31 cellular contexts compared by ENCODE assay signal in the genomic region with DNA sequence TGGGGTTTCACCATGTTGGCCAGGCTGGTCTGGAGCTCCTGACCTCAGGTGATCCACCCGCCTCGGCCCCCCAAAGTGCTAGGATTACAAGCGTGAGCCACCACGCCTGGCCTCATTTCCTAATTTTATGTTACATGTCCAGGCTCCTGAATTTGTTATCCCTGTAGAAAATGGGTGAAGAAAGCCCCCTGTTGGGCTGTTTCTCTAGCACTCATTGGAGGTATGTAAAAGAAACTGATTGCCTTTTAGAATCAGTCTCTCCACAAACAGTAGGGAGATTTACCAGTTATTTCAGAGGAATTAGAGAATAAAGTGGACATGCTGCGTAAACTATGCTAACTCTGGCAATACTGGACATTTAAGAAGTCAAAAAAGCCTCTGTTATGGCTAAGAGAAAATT.
"Had no signal": no experiment of that assay in that cellular context is flagged by ENCODE, and none has a peak within 500 bp of the region (broad histone marks: within the 10 kb centered on the region; RNA-seq: fewer than 3 reads in every experiment).

No MANE protein-coding gene starts in this region.

- H3K9me3 Mint-ChIP-seq: natural killer cell treated with Interleukin-12 subunit alpha and Interleukin-12 subunit beta and Interleukin-15 and Interleukin-18, amount 100 ng/mL, for 72 hours; stimulated activated memory B cell treated with anti-CD40 and anti-IgM and Interleukin-4, amounts not matched to agents 10 μg/mL and 1 μg/mL and 100 μg/mL, for 72 hours; stimulated activated naive CD8-positive, alpha-beta T cell treated with anti-CD3 and anti-CD28 coated beads, Interleukin-15, amount 100 ng/mL, for 72 hours had no signal

- H2AFZ ChIP-seq: hepatocyte had no signal

- H3K4me3 Mint-ChIP-seq: activated naive CD8-positive, alpha-beta T cell; natural killer cell treated with Interleukin-12 subunit alpha and Interleukin-12 subunit beta and Interleukin-15 and Interleukin-18, amount 100 ng/mL, for 72 hours; stimulated activated memory B cell treated with anti-CD40 and anti-IgM and Interleukin-4, amounts not matched to agents 10 μg/mL and 1 μg/mL and 100 μg/mL, for 72 hours; stimulated activated naive CD8-positive, alpha-beta T cell treated with anti-CD3 and anti-CD28 coated beads, Interleukin-15, amount 100 ng/mL, for 72 hours had no signal

- H3K4me1 ChIP-seq: gastroesophageal sphincter, left ventricle myocardium inferior had no signal

- H3K9me3 ChIP-seq: gastroesophageal sphincter, left ventricle myocardium inferior, mucosa of descending colon, neutrophil, ovary, sigmoid colon, thyroid gland, upper lobe of left lung had no signal

- H3K36me3 ChIP-seq: gastroesophageal sphincter, left ventricle myocardium inferior, neutrophil, ovary, sigmoid colon, thyroid gland, upper lobe of left lung had no signal

- H3K36me3 Mint-ChIP-seq: natural killer cell treated with Interleukin-12 subunit alpha and Interleukin-12 subunit beta and Interleukin-15 and Interleukin-18, amount 100 ng/mL, for 72 hours; stimulated activated memory B cell treated with anti-CD40 and anti-IgM and Interleukin-4, amounts not matched to agents 10 μg/mL and 1 μg/mL and 100 μg/mL, for 72 hours had no signal

- H3K4me1 Mint-ChIP-seq: stimulated activated memory B cell treated with anti-CD40 and anti-IgM and Interleukin-4, amounts not matched to agents 10 μg/mL and 1 μg/mL and 100 μg/mL, for 72 hours; stimulated activated naive CD8-positive, alpha-beta T cell treated with anti-CD3 and anti-CD28 coated beads, Interleukin-15, amount 100 ng/mL, for 72 hours had no signal

- H3K27ac ChIP-seq: coronary artery, dorsolateral prefrontal cortex, gastroesophageal sphincter, hepatocyte, left ventricle myocardium inferior, neutrophil, ovary, sigmoid colon, thyroid gland, upper lobe of left lung, VCaP had no signal

- DNase-seq: activated CD4-positive, alpha-beta T cell treated with anti-CD3 and anti-CD28 coated beads for 48 hours; activated CD4-positive, alpha-beta T cell treated with anti-CD3 and anti-CD28 coated beads, Interleukin-2, amount 50 U/mL, for 48 hours; activated CD8-positive, alpha-beta memory T cell treated with anti-CD3 and anti-CD28 coated beads for 24 hours; activated effector memory CD4-positive, alpha-beta T cell treated with Interleukin-2 at 50 U/mL for 16 hours; activated naive CD4-positive, alpha-beta T cell treated with Interleukin-2 at 50 U/mL for 16 hours; anterior cingulate cortex; effector memory CD4-positive, alpha-beta T cell; islet precursor cell; left ventricle myocardium inferior; mucosa of descending colon; ovary; sigmoid colon; small intestine; stimulated activated CD4-positive, alpha-beta T cell treated with anti-CD3 and anti-CD28 coated beads, Interleukin-4, amount 100 ng/mL, for 24 hours; stimulated activated naive CD8-positive, alpha-beta T cell treated with anti-CD3 and anti-CD28 coated beads, Interleukin-15, amount 100 ng/mL, for 72 hours; T-helper 9 cell; thyroid gland; upper lobe of left lung had no signal

- FAIRE-seq: small intestine, TTC549 had no signal

- H3K27ac Mint-ChIP-seq: activated naive CD8-positive, alpha-beta T cell; natural killer cell treated with Interleukin-12 subunit alpha and Interleukin-12 subunit beta and Interleukin-15 and Interleukin-18, amount 100 ng/mL, for 72 hours; progenitor cell of endocrine pancreas; stimulated activated memory B cell treated with anti-CD40 and anti-IgM and Interleukin-4, amounts not matched to agents 10 μg/mL and 1 μg/mL and 100 μg/mL, for 72 hours; stimulated activated naive CD8-positive, alpha-beta T cell treated with anti-CD3 and anti-CD28 coated beads, Interleukin-15, amount 100 ng/mL, for 72 hours had no signal

- ATAC-seq: activated CD4-positive, CD25-positive, alpha-beta regulatory T cell treated with anti-CD3 and anti-CD28 coated beads, Interleukin-2, amount 50 U/mL, for 24 hours; gastroesophageal sphincter; mucosa of descending colon; natural killer cell treated with Interleukin-12 subunit alpha and Interleukin-12 subunit beta and Interleukin-15 and Interleukin-18, amount 100 ng/mL, for 72 hours; stimulated activated memory B cell treated with anti-CD40 and anti-IgM and Interleukin-4, amounts not matched to agents 10 μg/mL and 1 μg/mL and 100 μg/mL, for 72 hours; stimulated activated naive CD8-positive, alpha-beta T cell treated with anti-CD3 and anti-CD28 coated beads, Interleukin-15, amount 100 ng/mL, for 72 hours had no signal

- H3K79me2 ChIP-seq: hepatocyte had no signal

- H3K27me3 Mint-ChIP-seq: activated naive CD8-positive, alpha-beta T cell; natural killer cell treated with Interleukin-12 subunit alpha and Interleukin-12 subunit beta and Interleukin-15 and Interleukin-18, amount 100 ng/mL, for 72 hours; stimulated activated memory B cell treated with anti-CD40 and anti-IgM and Interleukin-4, amounts not matched to agents 10 μg/mL and 1 μg/mL and 100 μg/mL, for 72 hours; stimulated activated naive CD8-positive, alpha-beta T cell treated with anti-CD3 and anti-CD28 coated beads, Interleukin-15, amount 100 ng/mL, for 72 hours had no signal

- H3K4me2 ChIP-seq: hepatocyte had no signal

- H3K27me3 ChIP-seq: dorsolateral prefrontal cortex, gastroesophageal sphincter, hepatocyte, neutrophil, ovary, sigmoid colon, thyroid gland, upper lobe of left lung had no signal

- H3K4me3 ChIP-seq: coronary artery, dorsolateral prefrontal cortex, gastroesophageal sphincter, hepatocyte, left ventricle myocardium inferior, lung, mucosa of descending colon, ovary, sigmoid colon, thyroid gland, upper lobe of left lung had no signal
